ENCODE assay signal across 8 cellular contexts in genomic region chr19:7098701-7099596, GRCh38. TPM values are rescaled to one million over a fixed set of nuclear protein-coding genes. Genes with fewer than 3 reads are reported as not detected.
DNase-seq lines count a peak whose midpoint lies in the region; ATAC-seq lines count a peak whose summit lies in the region.

No MANE protein-coding gene starts in this region.

- CTCF ChIA-PET in activated CD4-positive, alpha-beta T cell treated with anti-CD3 and anti-CD28 coated beads, Interleukin-2, amount 10 ng/mL, durations not matched to agents 7 days and 5 days (lab: Charles Lee) = interaction anchor here (0.7 to 1.3 kb wide), 9 partner anchors 11 to 582 kb away, joined by 3 to 5 read pairs (median 4); partner anchors contain the start of gene TRAPPC5

- H3K4me1 Mint-ChIP-seq in activated CD4-positive, alpha-beta T cell treated with anti-CD3 and anti-CD28 coated beads, Interleukin-2, amount 10 ng/mL, durations not matched to agents 7 days and 5 days = peaks cover 30% of the 10 kb centered on the region

- H3K36me3 Mint-ChIP-seq in activated CD4-positive, alpha-beta T cell treated with anti-CD3 and anti-CD28 coated beads, Interleukin-2, amount 10 ng/mL, durations not matched to agents 7 days and 5 days (ENCODE audit: low read depth) = peaks cover 13% of the 10 kb centered on the region

- POLR2A ChIA-PET in activated CD4-positive, alpha-beta T cell treated with anti-CD3 and anti-CD28 coated beads, Interleukin-2, amount 10 ng/mL, durations not matched to agents 7 days and 5 days (lab: Charles Lee) = interaction anchor here (1.0 kb wide), 1 partner anchor 30 kb away, joined by 9 read pairs; the partner anchor contains the start of gene ZNF557

- ATAC-seq in GM19328 (IDR thresholded peaks at IDR 0.05; ENCODE audit: unreplicated experiment) (peak; percentile 89), HG03460 (IDR thresholded peaks at IDR 0.05; ENCODE audit: unreplicated experiment) (peak; percentile 71), left lobe of liver (peak; percentile 92)

- peaks cover 32% of the 10 kb centered on the region for H3K9me3 Mint-ChIP-seq in activated CD4-positive, alpha-beta T cell treated with anti-CD3 and anti-CD28 coated beads, Interleukin-2, amount 10 ng/mL, durations not matched to agents 7 days and 5 days

- peak overlapping the region; percentile 95 for H3K27ac Mint-ChIP-seq in activated CD4-positive, alpha-beta T cell treated with anti-CD3 and anti-CD28 coated beads, Interleukin-2, amount 10 ng/mL, durations not matched to agents 7 days and 5 days

- peaks cover 2% of the 10 kb centered on the region for H3K27me3 Mint-ChIP-seq in activated CD4-positive, alpha-beta T cell treated with anti-CD3 and anti-CD28 coated beads, Interleukin-2, amount 10 ng/mL, durations not matched to agents 7 days and 5 days

- peak; percentile 69 to 96 (median 94) for DNase-seq in C1 segment of cervical spinal cord (lab: John Stamatoyannopoulos, UW)
- DNase-seq in NCI-H526 (lab: John Stamatoyannopoulos, UW) = peak; percentile 80 to 93
- DNase-seq in activated CD4-positive, alpha-beta T cell treated with anti-CD3 and anti-CD28 coated beads, Interleukin-2, amount 10 ng/mL, durations not matched to agents 7 days and 5 days = peak; percentile 89
- peak; percentile 76 for DNase-seq in cortex of kidney (lab: John Stamatoyannopoulos, UW)
- DNase-seq in left lobe of liver (ENCODE audit: low spot score) = peak; percentile 92
- DNase-seq in stimulated activated CD4-positive, alpha-beta T cell treated with anti-CD3 and anti-CD28 coated beads, Interleukin-1b, Interleukin-23, amount 100 ng/mL, for 48 hours = peak; percentile 91

- peak overlapping the region; percentile 83 for H3K4me3 Mint-ChIP-seq in activated CD4-positive, alpha-beta T cell treated with anti-CD3 and anti-CD28 coated beads, Interleukin-2, amount 10 ng/mL, durations not matched to agents 7 days and 5 days

RNA-seq across cellular contexts. Expression of gene ZNF557, which starts 29.4 kb away (rescaled TPM):
- 10 to 100 TPM; 19.3 to 20.7 TPM for total RNA-seq in activated CD4-positive, alpha-beta T cell treated with anti-CD3 and anti-CD28 coated beads, Interleukin-2, amount 10 ng/mL, durations not matched to agents 7 days and 5 days
- total RNA-seq in left lobe of liver = 3.0 TPM

RNA-seq across cellular contexts. Expression of gene MBD3L3, which starts 40.5 kb away (rescaled TPM):
- total RNA-seq in activated CD4-positive, alpha-beta T cell treated with anti-CD3 and anti-CD28 coated beads, Interleukin-2, amount 10 ng/mL, durations not matched to agents 7 days and 5 days = not detected
- not detected for total RNA-seq in left lobe of liver

RNA-seq across cellular contexts. Expression of gene MBD3L2, which starts 49.8 kb away (rescaled TPM):
- total RNA-seq in activated CD4-positive, alpha-beta T cell treated with anti-CD3 and anti-CD28 coated beads, Interleukin-2, amount 10 ng/mL, durations not matched to agents 7 days and 5 days = not detected
- not detected for total RNA-seq in left lobe of liver

RNA-seq across cellular contexts. Expression of gene MBD3L4, which starts 59.0 kb away (rescaled TPM):
- not detected for total RNA-seq in activated CD4-positive, alpha-beta T cell treated with anti-CD3 and anti-CD28 coated beads, Interleukin-2, amount 10 ng/mL, durations not matched to agents 7 days and 5 days
- not detected for total RNA-seq in left lobe of liver

Comparison
In these comparisons a context has a peak if more than half of its experiments do, and no peak if none do; other contexts are left out.
1. Peak in every context shown above with its lines: DNase-seq and ATAC-seq.